22 cellular contexts compared by ENCODE assay signal in genomic region chr1:158644479-158644878, GRCh38.
"Had no signal": no experiment of that assay in that cellular context is flagged by ENCODE, and none has a peak within 500 bp of the region (broad histone marks: within the 10 kb centered on the region; RNA-seq: fewer than 3 reads in every experiment).

No MANE protein-coding gene starts in this region.

- H3K4me1 ChIP-seq: ascending aorta, gastrocnemius medialis, left ventricle myocardium inferior, right lobe of liver, uterus had no signal

- H3K9me3 ChIP-seq: ascending aorta, gastrocnemius medialis, left ventricle myocardium inferior, ovary, right lobe of liver, thoracic aorta, uterus had no signal

- H3K27me3 ChIP-seq: ascending aorta, gastrocnemius medialis, ovary, right lobe of liver, uterus had no signal

- H3K36me3 ChIP-seq: ascending aorta, gastrocnemius medialis, left ventricle myocardium inferior, ovary, right lobe of liver, thoracic aorta, uterus had no signal

- H3K4me3 ChIP-seq: ascending aorta, coronary artery, dorsolateral prefrontal cortex, gastrocnemius medialis, left ventricle myocardium inferior, ovary, right lobe of liver, thoracic aorta, uterus had no signal

- DNase-seq: activated CD4-positive, alpha-beta T cell treated with anti-CD3 and anti-CD28 coated beads for 36 hours; activated CD4-positive, CD25-positive, alpha-beta regulatory T cell; activated CD8-positive, alpha-beta memory T cell treated with anti-CD3 and anti-CD28 coated beads, Interleukin-2, amount 50 U/mL, for 48 hours; activated gamma-delta T cell; activated naive CD4-positive, alpha-beta T cell treated with anti-CD3 and anti-CD28 coated beads, Interleukin-2, amount 10 ng/mL, durations not matched to agents 7 days and 5 days; activated naive CD8-positive, alpha-beta T cell treated with anti-CD3 and anti-CD28 coated beads, Interleukin-2, amount 10 ng/mL, durations not matched to agents 7 days and 5 days; activated T-cell treated with anti-CD3 and anti-CD28 coated beads, Interleukin-2, amount 50 U/mL, for 24 hours; dorsolateral prefrontal cortex; effector memory CD4-positive, alpha-beta T cell; erythroblast; gastrocnemius medialis; glutamatergic neuron; islet precursor cell; left ventricle myocardium inferior; nephron progenitor cell; ovary; right lobe of liver; stimulated activated CD4-positive, alpha-beta T cell treated with anti-CD3 and anti-CD28 coated beads, Interleukin-2, amount 100 ng/mL, for 48 hours; uterus had no signal

- ATAC-seq: activated CD4-positive, alpha-beta T cell treated with anti-CD3 and anti-CD28 coated beads for 36 hours; gastrocnemius medialis had no signal

- H3K27ac ChIP-seq: ascending aorta, coronary artery, dorsolateral prefrontal cortex, gastrocnemius medialis, left ventricle myocardium inferior, ovary, right lobe of liver, thoracic aorta, uterus had no signal
